8 cellular contexts compared by ENCODE assay signal in genomic region chr11:57668467-57668890, GRCh38. TPM values are rescaled to one million over a fixed set of nuclear protein-coding genes. Genes with fewer than 3 reads are reported as not detected.
A peak's percentile ranks its signal among the peaks of the same experiment; 100 is the strongest.
DNase-seq lines count a peak whose midpoint lies in the region; ATAC-seq and TF ChIP-seq lines count a peak whose summit lies in the region.

No MANE protein-coding gene starts in this region.

- H3K36me3 Mint-ChIP-seq in CD8-positive, alpha-beta memory T cell: peaks cover 7 to 40% (median 11%) of the 10 kb centered on the region in 3 donors

- H3K79me2 ChIP-seq in MM.1S (ENCODE audit: low read length): peaks cover 52% of the 10 kb centered on the region

- H3K9me3 Mint-ChIP-seq in CD8-positive, alpha-beta memory T cell: no peaks in the 10 kb centered on the region

- no peaks in the 10 kb centered on the region for H3K27me3 ChIP-seq in CD8-positive, alpha-beta memory T cell (ENCODE audit: insufficient read depth, low read length, poor library complexity, severe bottlenecking)
- H3K27me3 ChIP-seq in MM.1S (replicated peaks; ENCODE audit: insufficient read depth, low read length): no peaks in the 10 kb centered on the region
- H3K27me3 ChIP-seq in layer of hippocampus (ENCODE audit: control insufficient read depth, insufficient read depth, low read length): no peaks in the 10 kb centered on the region

- peak overlapping the region; percentile 92 for H3K4me2 ChIP-seq in MM.1S (ENCODE audit: low read depth, low read length)

- peaks cover 0 to 13% of the 10 kb centered on the region in 2 donors for H3K27me3 Mint-ChIP-seq in CD8-positive, alpha-beta memory T cell

- H2AFZ ChIP-seq in MM.1S (ENCODE audit: low read length): peak overlapping the region; percentile 55

- peaks cover 45 to 68% (median 62%) of the 10 kb centered on the region in 3 donors for H3K4me1 Mint-ChIP-seq in CD8-positive, alpha-beta memory T cell

- no peak for TF ChIP-seq CTCF in MM.1S (IDR thresholded peaks at IDR 0.05; ENCODE audit: low read length)
- no peak for TF ChIP-seq CTCF in astrocyte of the cerebellum (IDR thresholded peaks at IDR 0.05; ENCODE audit: low read depth, low read length, missing control alignments)

- H3K9me3 ChIP-seq in CD8-positive, alpha-beta memory T cell (ENCODE audit: low read length): no peaks in the 10 kb centered on the region
- no peaks in the 10 kb centered on the region for H3K9me3 ChIP-seq in MM.1S (replicated peaks; ENCODE audit: insufficient read depth, low read length)

- H4K20me1 ChIP-seq in MM.1S (ENCODE audit: insufficient read depth, low read length): 0 out of 2 replicates have a peak, but pooled peaks cover 4% of the 10 kb centered on the region

- peaks cover 18% of the 10 kb centered on the region for H3K36me3 ChIP-seq in CD8-positive, alpha-beta memory T cell (ENCODE audit: insufficient read depth, low read length)
- H3K36me3 ChIP-seq in MM.1S (replicated peaks; ENCODE audit: insufficient read depth, low read length): 0 out of 2 replicates have a peak, but pooled peaks cover 10% of the 10 kb centered on the region

- in situ Hi-C loops in astrocyte of the cerebellum (cut with HindIII; ENCODE audit: low sequenced_read_pairs): loop anchor here (5.0 kb wide), 1 partner anchor 34 kb away; no protein-coding TSS in a partner anchor

- peak; percentile 6 for ATAC-seq in GM21390 (IDR thresholded peaks at IDR 0.05; ENCODE audit: unreplicated experiment)
- no peak for ATAC-seq in activated CD4-positive, CD25-positive, alpha-beta regulatory T cell treated with anti-CD3 and anti-CD28 coated beads, Interleukin-2, amount 50 U/mL, for 24 hours

- peak overlapping the region; percentile 97 for H3K27ac ChIP-seq in CD8-positive, alpha-beta memory T cell (ENCODE audit: low read depth, low read length)
- peak overlapping the region; percentile 85 for H3K27ac ChIP-seq in MM.1S (ENCODE audit: low read length)
- H3K27ac ChIP-seq in layer of hippocampus (ENCODE audit: low read depth, low read length): peak overlapping the region; percentile 100
- peak overlapping the region; percentile 98 for H3K27ac ChIP-seq in temporal lobe (ENCODE audit: low read depth, low read length)

- peak overlapping the region; percentile 98 for H3K9ac ChIP-seq in MM.1S (ENCODE audit: low read length)

- CTCF ChIA-PET in CD8-positive, alpha-beta memory T cell (lab: Charles Lee): interaction anchor here (2.9 kb wide), 1 partner anchor 132 kb away, joined by 9 read pairs; no protein-coding TSS in a partner anchor

- no peaks in the 10 kb centered on the region for H3K9me2 ChIP-seq in MM.1S (replicated peaks; ENCODE audit: insufficient read depth, low read length)

- peak overlapping the region; percentile 84 for H3K4me3 ChIP-seq in CD8-positive, alpha-beta memory T cell (ENCODE audit: low read length)
- peak overlapping the region; percentile 90 for H3K4me3 ChIP-seq in MM.1S (ENCODE audit: low read length)
- H3K4me3 ChIP-seq in astrocyte of the cerebellum (ENCODE audit: low read depth, low read length): peak overlapping the region; percentile 93

- H3K4me1 ChIP-seq in CD8-positive, alpha-beta memory T cell (ENCODE audit: insufficient read depth, low read length): peaks cover 42% of the 10 kb centered on the region
- H3K4me1 ChIP-seq in MM.1S (ENCODE audit: low read length): peaks cover 12% of the 10 kb centered on the region

- H3K4me3 Mint-ChIP-seq in CD8-positive, alpha-beta memory T cell: peak overlapping the region; percentile 87 to 97 (median 93)

- POLR2A ChIA-PET in CD8-positive, alpha-beta memory T cell (lab: Charles Lee): interaction anchor here (1.0 to 2.4 kb wide), 3 partner anchors 11 to 132 kb away, joined by 4 to 8 read pairs (median 5); partner anchors contain the start of genes CLP1, MED19 and TMX2

- peaks cover 20% of the 10 kb centered on the region for H3F3A ChIP-seq in MM.1S (ENCODE audit: insufficient read depth, low read length)

- peak in 1 of 5 donors; percentile 70 for DNase-seq in CD8-positive, alpha-beta memory T cell
- DNase-seq in MM.1S: peak; percentile 45
- no peak for DNase-seq in astrocyte of the cerebellum (ENCODE audit: low read depth)
- DNase-seq in DMS153 (lab: John Stamatoyannopoulos, UW): no peak

- H3K27ac Mint-ChIP-seq in CD8-positive, alpha-beta memory T cell: peak overlapping the region; percentile 98 to 100 (median 100)

RNA-seq across cellular contexts. Expression of gene ZDHHC5, which starts 0.6 kb away (rescaled TPM):
- 10 to 100 TPM; 83.9 to 89.0 TPM for total RNA-seq in CD8-positive, alpha-beta memory T cell
- polyA plus RNA-seq in CD8-positive, alpha-beta memory T cell: 45.1 TPM
- 16.0 TPM for total RNA-seq in temporal lobe

RNA-seq across cellular contexts. Expression of gene CLP1, which starts 10.9 kb away (rescaled TPM):
- total RNA-seq in CD8-positive, alpha-beta memory T cell: 10 to 100 TPM; 22.4 to 23.4 TPM
- polyA plus RNA-seq in CD8-positive, alpha-beta memory T cell: 8.2 TPM
- 9.8 TPM for total RNA-seq in temporal lobe

RNA-seq across cellular contexts. Expression of gene YPEL4, which starts 18.8 kb away (rescaled TPM):
- total RNA-seq in CD8-positive, alpha-beta memory T cell: 1 to 10 TPM; 1.0 to 1.7 TPM
- polyA plus RNA-seq in CD8-positive, alpha-beta memory T cell: 0.37 TPM
- 3.7 TPM for total RNA-seq in temporal lobe

RNA-seq across cellular contexts. Expression of gene MED19, which starts 43.5 kb away (rescaled TPM):
- total RNA-seq in CD8-positive, alpha-beta memory T cell: 10 to 100 TPM; 16.8 to 18.4 TPM
- 19.7 TPM for polyA plus RNA-seq in CD8-positive, alpha-beta memory T cell
- total RNA-seq in temporal lobe: 24.1 TPM

RNA-seq across cellular contexts. Expression of gene TMX2, which starts 43.9 kb away (rescaled TPM):
- 100 to 1,000 TPM; 129 to 131 TPM for total RNA-seq in CD8-positive, alpha-beta memory T cell
- polyA plus RNA-seq in CD8-positive, alpha-beta memory T cell: 89.9 TPM
- total RNA-seq in temporal lobe: 38.4 TPM
